Comparison of ENCODE assay signal across 8 cellular contexts in genomic region chr1:64933296-64934070, GRCh38. TPM values are rescaled to one million over a fixed set of nuclear protein-coding genes. Genes with fewer than 3 reads are reported as not detected.
DNase-seq lines count a peak whose midpoint lies in the region; ATAC-seq and TF ChIP-seq lines count a peak whose summit lies in the region.

No MANE protein-coding gene starts in this region.

- H2AFZ ChIP-seq in H9 (ENCODE audit: low read length) = no peak overlapping the region

- H3K9me3 Mint-ChIP-seq in H9 = peaks cover 0 to 9% of the 10 kb centered on the region in 2 experiments; a peak in 3 of 5 replicates

- H4K8ac ChIP-seq in H9 (replicated peaks; ENCODE audit: insufficient read length, low read depth, low read length) = no peak overlapping the region

- H3K4me1 Mint-ChIP-seq in H9 = peaks cover 14 to 18% of the 10 kb centered on the region in 2 experiments

- H2BK5ac ChIP-seq in H9 (ENCODE audit: insufficient read length, low read length) = no peak overlapping the region

- no peak overlapping the region for H4K5ac ChIP-seq in H9 (ENCODE audit: insufficient read length, low read depth, low read length)

- peaks cover 0 to 4% (median 4%) of the 10 kb centered on the region in 3 experiments; a peak in 3 of 7 replicates for H3K36me3 Mint-ChIP-seq in H9 (ENCODE audit: insufficient read depth in 1 of 3, low read depth in 3 of 3)

- no peak overlapping the region for H2BK120ac ChIP-seq in H9 (ENCODE audit: low read depth, low read length, poor library complexity, severe bottlenecking)

- no peak overlapping the region for H2AK5ac ChIP-seq in H9 (ENCODE audit: insufficient read length, low read length)

- no peak overlapping the region for H2BK20ac ChIP-seq in H9 (ENCODE audit: low read depth, low read length, poor library complexity, severe bottlenecking)

- TF ChIP-seq CTCF in ascending aorta (IDR thresholded peaks at IDR 0.05) = no peak
- TF ChIP-seq CTCF in H9 (conservative IDR thresholded peaks at IDR 0.05) = no peak

- peak overlapping the region; percentile 78 to 79 for H3K27ac ChIP-seq in ascending aorta
- peak overlapping the region; percentile 61 for H3K27ac ChIP-seq in thymus (ENCODE audit: low read depth)
- no peak overlapping the region for H3K27ac ChIP-seq in H9 (ENCODE audit: insufficient read length, low read depth, low read length)

- H3K4ac ChIP-seq in H9 (ENCODE audit: low read depth, low read length) = no peak overlapping the region

- H3K27me3 ChIP-seq in ascending aorta (no peaks in the 10 kb centered on the region), thymus (ENCODE audit: control insufficient read depth, insufficient read depth) (no peaks in the 10 kb centered on the region), H9 (ENCODE audit: insufficient read depth, low read length) (no peaks in the 10 kb centered on the region)

- H3K9ac ChIP-seq in H9 (ENCODE audit: extremely low read depth, insufficient read length, low read length) = no peak overlapping the region

- H3T11ph ChIP-seq in H9 (ENCODE audit: low read length) = no peak overlapping the region

- no peaks in the 10 kb centered on the region for H3K79me1 ChIP-seq in H9 (ENCODE audit: insufficient read depth, low read depth, low read length, poor library complexity, severe bottlenecking)

- H3K23ac ChIP-seq in H9 (ENCODE audit: insufficient read length, low read depth, low read length) = no peak overlapping the region

- WGBS in thymus = 52% methylated on average over 11 of the region's 11 CpGs
- WGBS in H9 (ENCODE audit: extremely low coverage, insufficient read length, low lambda C conversion rate) = no CpG with 5 or more reads among the region's 11 CpGs

- H3K27me3 Mint-ChIP-seq in H9 (ENCODE audit: low read depth) = no peaks in the 10 kb centered on the region

- H2BK15ac ChIP-seq in H9 (ENCODE audit: low read depth, low read length) = no peak overlapping the region

- no peaks in the 10 kb centered on the region for H4K20me1 ChIP-seq in H9 (ENCODE audit: control insufficient read depth, insufficient read depth, insufficient read length)

- no peak overlapping the region for H3K56ac ChIP-seq in H9 (ENCODE audit: insufficient read length, low read depth, low read length)

- H2BK12ac ChIP-seq in H9 (ENCODE audit: insufficient read length, low read depth, low read length) = no peak overlapping the region

- intact Hi-C loops in ascending aorta (cut with DNase I) = loop anchor here (1.0 to 2.0 kb wide), 3 partner anchors 33 to 69 kb away; partner anchors contain the start of gene JAK1

- H3K9me3 ChIP-seq in ascending aorta (no peaks in the 10 kb centered on the region), thymus (ENCODE audit: control insufficient read depth) (peaks cover 1% of the 10 kb centered on the region), H9 (ENCODE audit: control insufficient read depth, low read depth, low read length) (no peaks in the 10 kb centered on the region)

- H3K18ac ChIP-seq in H9 (ENCODE audit: insufficient read length, low read depth, low read length) = no peak overlapping the region

- ATAC-seq in HG03103 (IDR thresholded peaks at IDR 0.05; ENCODE audit: low read depth, unreplicated experiment) (peak; percentile 65), GM19467 (IDR thresholded peaks at IDR 0.05; ENCODE audit: unreplicated experiment) (no peak), HG02981 (IDR thresholded peaks at IDR 0.05; ENCODE audit: unreplicated experiment) (no peak)

- no peak overlapping the region for H3K4me3 Mint-ChIP-seq in H9

- peak overlapping the region in 1 of 3 experiments; percentile 49; a peak in 2 of 7 replicates for H3K27ac Mint-ChIP-seq in H9

- peak; percentile 60 for DNase-seq in A172 (ENCODE audit: low spot score)
- DNase-seq in ascending aorta (ENCODE audit: low spot score in 2 of 2) = peak; percentile 22 to 91
- peak; percentile 88 for DNase-seq in kidney tubule cell (ENCODE audit: low spot score)
- DNase-seq in H9 = no peak

- H4K91ac ChIP-seq in H9 (ENCODE audit: insufficient read length, low read depth, low read length) = no peak overlapping the region

- H3K23me2 ChIP-seq in H9 (ENCODE audit: insufficient read length, low read depth, low read length, poor library complexity, severe bottlenecking) = no peaks in the 10 kb centered on the region

- H3K36me3 ChIP-seq in ascending aorta (no peaks in the 10 kb centered on the region), thymus (ENCODE audit: control insufficient read depth, insufficient read depth) (no peaks in the 10 kb centered on the region)

- peak overlapping the region; percentile 22 to 46 for H3K4me3 ChIP-seq in ascending aorta
- H3K4me3 ChIP-seq in thymus (ENCODE audit: low read length) = no peak overlapping the region

- H3K79me2 ChIP-seq in H9 (ENCODE audit: insufficient read depth, low read length) = peaks cover 3% of the 10 kb centered on the region; the same call in 1 of the 2 replicates

- no peak overlapping the region for H3K14ac ChIP-seq in H9 (ENCODE audit: insufficient read depth, low read length)

- H3K4me1 ChIP-seq in ascending aorta (peaks cover 0 to 29% of the 10 kb centered on the region in 2 donors), thymus (ENCODE audit: control insufficient read depth, insufficient read depth, low read length) (peaks cover 4% of the 10 kb centered on the region), H9 (ENCODE audit: insufficient read depth, low read length) (no peaks in the 10 kb centered on the region)

- no peak overlapping the region for H3K4me2 ChIP-seq in H9 (ENCODE audit: insufficient read depth, insufficient read length, low read length)

RNA-seq across cellular contexts. Expression of gene JAK1, which starts 32.9 kb away (rescaled TPM):
- 61.4 and 70.5 TPM in 2 replicates for total RNA-seq in A172 (2014; rRNA removed; shearing (Covaris generic))
- total RNA-seq in ascending aorta (53.5 TPM), H9 (2021) (11.0 and 12.8 TPM in 2 replicates)
- 101 TPM for polyA plus RNA-seq in thymus
